12 cellular contexts compared by ENCODE assay signal in genomic region chr10:77909755-77910375, GRCh38. TPM values are rescaled to one million over a fixed set of nuclear protein-coding genes. Genes with fewer than 3 reads are reported as not detected.
DNase-seq lines count a peak whose midpoint lies in the region; ATAC-seq and TF ChIP-seq lines count a peak whose summit lies in the region.
"Had no signal": no experiment of that assay in that cellular context is flagged by ENCODE, and none has a peak within 500 bp of the region (broad histone marks: within the 10 kb centered on the region; RNA-seq: fewer than 3 reads in every experiment).

No MANE protein-coding gene starts in this region.

- H2AK9ac ChIP-seq in IMR-90 (replicated peaks; ENCODE audit: low read depth, low read length, poor library complexity), result peak overlapping the region; percentile 22

- peaks cover 30% of the 10 kb centered on the region for H3K4me1 ChIP-seq in ACC112 (ENCODE audit: control insufficient read depth, insufficient read depth, low read length, unreplicated experiment)
- H3K4me1 ChIP-seq in IMR-90 (ENCODE audit: control insufficient read depth, insufficient read depth, low read length), result peaks cover 22% of the 10 kb centered on the region
- no peaks in the 10 kb centered on the region for H3K4me1 ChIP-seq in colonic mucosa

- H3K27me3 ChIP-seq in ACC112 (ENCODE audit: insufficient read depth, low read length), result no peaks in the 10 kb centered on the region
- H3K27me3 ChIP-seq in IMR-90 (ENCODE audit: control insufficient read depth, insufficient read depth, low read length), result no peaks in the 10 kb centered on the region
- no peaks in the 10 kb centered on the region for H3K27me3 ChIP-seq in colonic mucosa
- H3K27me3 ChIP-seq: BLaER1 had no signal

- H2BK120ac ChIP-seq in IMR-90 (ENCODE audit: low read depth, low read length), result peak overlapping the region; percentile 44; the same call in 1 of the 2 replicates

- 0 out of 3 replicates have a peak overlapping the region, but pooled peaks have one; percentile 43 for H2BK15ac ChIP-seq in IMR-90 (ENCODE audit: low read depth, low read length)

- H3K18ac ChIP-seq in IMR-90 (ENCODE audit: low read depth, low read length), result peak overlapping the region; percentile 62

- peak overlapping the region; percentile 89; the same call in 1 of the 2 replicates for H3K23ac ChIP-seq in IMR-90 (ENCODE audit: low read depth, low read length)

- intact Hi-C loops in IMR-90 (cut with micrococcal nuclease), result no loop called here
- intact Hi-C loops in colonic mucosa (cut with DNase I), result no loop called here

- H3K27me3 Mint-ChIP-seq in mesothelial cell of epicardium (ENCODE audit: low read depth), result no peaks in the 10 kb centered on the region
- H3K27me3 Mint-ChIP-seq: dendritic cell treated with granulocyte-macrophage colony-stimulating factor and Interleukin-4, amounts not matched to agents 40 ng/mL and 50 ng/mL, for 4 days had no signal

- POLR2A ChIA-PET in IMR-90 (lab: Charles Lee; ENCODE audit: unreplicated experiment), result no interaction called here

- peaks cover 54% of the 10 kb centered on the region for H3K9me1 ChIP-seq in IMR-90 (ENCODE audit: insufficient read depth, low read length)

- peaks cover 61 to 96% of the 10 kb centered on the region in 2 experiments for H3K79me1 ChIP-seq in IMR-90 (ENCODE audit: low read depth in 1 of 2, low read length in 2 of 2)

- H2BK20ac ChIP-seq in IMR-90 (ENCODE audit: low read depth, low read length), result peak overlapping the region; percentile 52; the same call in 1 of the 2 replicates

- no peaks in the 10 kb centered on the region for H3K9me3 ChIP-seq in IMR-90 (ENCODE audit: control insufficient read depth, insufficient read depth, low read length)
- no peaks in the 10 kb centered on the region for H3K9me3 ChIP-seq in colonic mucosa
- H3K9me3 ChIP-seq: BLaER1 had no signal

- H3K27ac Mint-ChIP-seq in mesothelial cell of epicardium, result peak overlapping the region; percentile 57
- H3K27ac Mint-ChIP-seq: dendritic cell treated with granulocyte-macrophage colony-stimulating factor and Interleukin-4, amounts not matched to agents 40 ng/mL and 50 ng/mL, for 4 days had no signal

- H3K56ac ChIP-seq in IMR-90 (ENCODE audit: extremely low read depth, insufficient read depth, low read length), result no peak overlapping the region

- no peaks in the 10 kb centered on the region for H3K36me3 ChIP-seq in ACC112 (ENCODE audit: insufficient read depth, low read length)
- no peaks in the 10 kb centered on the region; the same call in 1 of the 2 replicates for H3K36me3 ChIP-seq in IMR-90 (ENCODE audit: control insufficient read depth, insufficient read depth, low read length)
- H3K36me3 ChIP-seq in colonic mucosa, result no peaks in the 10 kb centered on the region
- H3K36me3 ChIP-seq: BLaER1 had no signal

- H3K79me2 ChIP-seq in ACC112 (ENCODE audit: control insufficient read depth, insufficient read depth, low read length, unreplicated experiment), result peaks cover 64% of the 10 kb centered on the region

- no peaks in the 10 kb centered on the region for H3K9me3 Mint-ChIP-seq in mesothelial cell of epicardium
- H3K9me3 Mint-ChIP-seq: dendritic cell treated with granulocyte-macrophage colony-stimulating factor and Interleukin-4, amounts not matched to agents 40 ng/mL and 50 ng/mL, for 4 days had no signal

- peak overlapping the region; percentile 73 for H3K27ac ChIP-seq in ACC112 (ENCODE audit: low read depth, low read length)
- H3K27ac ChIP-seq in IMR-90 (ENCODE audit: insufficient read depth, low read length), result peak overlapping the region; percentile 54
- no peak overlapping the region for H3K27ac ChIP-seq in colonic mucosa
- H3K27ac ChIP-seq: BLaER1, KMS-11 had no signal

- ATAC-seq in IMR-90 (ENCODE audit: low read depth), result peak; percentile 61
- ATAC-seq in HG03139 (IDR thresholded peaks at IDR 0.05; ENCODE audit: unreplicated experiment), result no peak
- ATAC-seq in HG02678 (IDR thresholded peaks at IDR 0.05; ENCODE audit: unreplicated experiment), result no peak

- peaks cover 7% of the 10 kb centered on the region for H3K36me3 Mint-ChIP-seq in mesothelial cell of epicardium

- dilution Hi-C loops in IMR-90 (cut with HindIII; ENCODE audit: low sequenced_read_pairs, unreplicated experiment), result no loop called here

- no peak for TF ChIP-seq POLR2A in IMR-90 (IDR thresholded peaks at IDR 0.05; ENCODE audit: low read depth, low read length)

- peak overlapping the region; percentile 51 for H3K4me3 ChIP-seq in ACC112 (ENCODE audit: low read depth, low read length)
- no peak overlapping the region for H3K4me3 ChIP-seq in IMR-90 (ENCODE audit: insufficient read depth, low read depth, low read length)
- no peak overlapping the region for H3K4me3 ChIP-seq in colonic mucosa
- H3K4me3 ChIP-seq: BLaER1 had no signal

- peak overlapping the region; percentile 89; the same call in 1 of the 2 replicates for H2AK5ac ChIP-seq in IMR-90 (ENCODE audit: low read depth, low read length)

- CTCF ChIA-PET in IMR-90 (lab: Yijun Ruan, JAX), result interaction anchor here (0.5 kb wide), 1 partner anchor 27 kb away, joined by 4 read pairs; no protein-coding TSS in a partner anchor

- TF ChIP-seq CTCF in IMR-90 (conservative IDR thresholded peaks at IDR 0.05; ENCODE audit: low read depth, low read length), result no peak
- no peak for TF ChIP-seq CTCF in colonic mucosa (IDR thresholded peaks at IDR 0.05)
- TF ChIP-seq CTCF in mesothelial cell of epicardium (IDR thresholded peaks at IDR 0.05; ENCODE audit: unreplicated experiment), result no peak

- peaks cover 96% of the 10 kb centered on the region for H4K20me1 ChIP-seq in IMR-90 (ENCODE audit: insufficient read depth, low read length)

- 20% methylated on average over 4 of the region's 10 CpGs; no CpG with 5 or more reads in 1 of the 2 experiments for WGBS in IMR-90 (ENCODE audit: extremely low coverage in 2 of 2, insufficient read length in 1 of 2), 2 experiments

- TF ChIP-seq RAD21 in IMR-90 (IDR thresholded peaks at IDR 0.05; ENCODE audit: low read length), result no peak

- in situ Hi-C loops in IMR-90 (cut with MboI; ENCODE audit: low sequenced_read_pairs), result no loop called here

- peak overlapping the region; percentile 40; the same call in 1 of the 2 replicates for H4K5ac ChIP-seq in IMR-90 (ENCODE audit: low read depth, low read length)

- H2AFZ ChIP-seq in ACC112 (ENCODE audit: low read length, unreplicated experiment) (peak overlapping the region; percentile 51), IMR-90 (replicated peaks; ENCODE audit: low read length, poor library complexity) (no peak overlapping the region)

- peak overlapping the region; percentile 56 for H3K4me2 ChIP-seq in IMR-90 (ENCODE audit: low read depth, low read length)
- H3K4me2 ChIP-seq: BLaER1, KMS-11 had no signal

- H3K4me1 Mint-ChIP-seq in mesothelial cell of epicardium, result peaks cover 14% of the 10 kb centered on the region

- H4K8ac ChIP-seq in IMR-90 (ENCODE audit: low read depth in 2 of 2, low read length in 2 of 2), result peak overlapping the region in 1 of 2 experiments; percentile 64; a peak in 1 of 4 replicates

- DNase-seq in IMR-90, result peak; percentile 84
- peak; percentile 82 for DNase-seq in colonic mucosa
- DNase-seq in mesothelial cell of epicardium (ENCODE audit: low spot score in 2 of 2, unreplicated experiment in 2 of 2), result no peak
- DNase-seq in NCI-H2107 (lab: John Stamatoyannopoulos, UW), result no peak
- no peak for DNase-seq in activated CD4-positive, alpha-beta T cell treated with anti-CD3 and anti-CD28 coated beads, Interleukin-2, amount 50 U/mL, for 4 hours
- DNase-seq: islet precursor cell had no signal

- H3K4ac ChIP-seq in IMR-90 (ENCODE audit: low read depth, low read length), result peak overlapping the region; percentile 87

- H3K14ac ChIP-seq in IMR-90 (replicated peaks; ENCODE audit: low read depth, low read length), result peak overlapping the region; percentile 94

- H2BK5ac ChIP-seq in IMR-90 (ENCODE audit: low read depth, low read length, poor library complexity, severe bottlenecking), result peak overlapping the region; percentile 68

- no peak overlapping the region for H3K4me3 Mint-ChIP-seq in mesothelial cell of epicardium
- H3K4me3 Mint-ChIP-seq: dendritic cell treated with granulocyte-macrophage colony-stimulating factor and Interleukin-4, amounts not matched to agents 40 ng/mL and 50 ng/mL, for 4 days had no signal

- peak overlapping the region; percentile 27 for H3K9ac ChIP-seq in IMR-90 (ENCODE audit: low read depth, low read length)
- peak overlapping the region in 1 of 2 donors; percentile 41 for H3K9ac ChIP-seq in colonic mucosa (ENCODE audit: low read depth in 2 of 2, low read length in 2 of 2)
- H3K9ac ChIP-seq: BLaER1, KMS-11 had no signal

- BruUV-seq in IMR-90 (replicated peaks; lab: Mats Ljungman, UMichigan), result no TSS peak

- peak overlapping the region; percentile 73 for H4K91ac ChIP-seq in IMR-90 (ENCODE audit: insufficient read depth, low read depth, low read length)

TF ChIP-seq in IMR-90, 13 proteins besides CTCF, POLR2A, EP300 and RAD21 (continues in another document):
- TF ChIP-seq RCOR1 (IDR thresholded peaks at IDR 0.05; ENCODE audit: insufficient replicate concordance, low read length) (no peak), MAFK (IDR thresholded peaks at IDR 0.05; ENCODE audit: low read depth, low read length) (peak; percentile 88), BHLHE40 (IDR thresholded peaks at IDR 0.05; ENCODE audit: low read depth, low read length) (peak; percentile 12; the same call in 1 of the 2 replicates), RFX5 (IDR thresholded peaks at IDR 0.05; ENCODE audit: low read depth, low read length) (no peak), NFE2L2 (IDR thresholded peaks at IDR 0.05; ENCODE audit: low read depth, low read length) (peak; percentile 89), FOS (IDR thresholded peaks at IDR 0.05; ENCODE audit: low read depth, low read length) (peak; percentile 51), CHD1 (IDR thresholded peaks at IDR 0.05; ENCODE audit: low read depth, low read length) (no peak), ELK1 (IDR thresholded peaks at IDR 0.05; ENCODE audit: borderline replicate concordance, low read depth, low read length) (no peak)

RNA-seq across cellular contexts. Expression of gene DLG5, which starts 16.7 kb away (rescaled TPM):
- total RNA-seq in IMR-90 (2012; rRNA removed) (12.7 and 14.7 TPM in 2 replicates), colonic mucosa (10 to 100 TPM; 26.1 to 47.5 TPM), mesothelial cell of epicardium (79.8 to 82.2 TPM (median 80.2 TPM) in 3 replicates)
- 28.6 and 28.7 TPM in 2 replicates for polyA plus RNA-seq in IMR-90 (2012; rRNA removed)
- 20.6 and 27.7 TPM in 2 replicates for polyA plus RNA-seq in IMR-90 (2012; cell fraction: cytosol; rRNA removed)
- polyA plus RNA-seq in IMR-90 (2012; cell fraction: nucleus; rRNA removed; ENCODE audit: low replicate concordance), result 59.2 and 67.7 TPM in 2 replicates

Comparison
In these comparisons a context has a peak if more than half of its experiments do, and no peak if none do; other contexts are left out.
1. DNase-seq: peak in IMR-90 (single experiment) and colonic mucosa (single experiment); none in mesothelial cell of epicardium (0 of 2), NCI-H2107 (single experiment) and activated CD4-positive, alpha-beta T cell treated with anti-CD3 and anti-CD28 coated beads, Interleukin-2, amount 50 U/mL, for 4 hours (0 of 2).